In genomic region chr3:157294953-157295352, GRCh38 we compare ENCODE assay signal across 21 cellular contexts.
DNase-seq lines count a peak whose midpoint lies in the region; ATAC-seq and TF ChIP-seq lines count a peak whose summit lies in the region.
"Had no signal": no experiment of that assay in that cellular context is flagged by ENCODE, and none has a peak within 500 bp of the region (broad histone marks: within the 10 kb centered on the region; RNA-seq: fewer than 3 reads in every experiment).

No MANE protein-coding gene starts in this region.

- H3K18ac ChIP-seq in mesenchymal stem cell (ENCODE audit: low read depth in 1 of 2, low read length in 2 of 2) (no peak overlapping the region), H9 (ENCODE audit: insufficient read length, low read depth, low read length) (no peak overlapping the region)

- H3K9me3 ChIP-seq in mesenchymal stem cell (ENCODE audit: control insufficient read depth, low read length) (no peaks in the 10 kb centered on the region), skeletal muscle satellite cell (replicated peaks; ENCODE audit: low read length) (no peaks in the 10 kb centered on the region), H9 (ENCODE audit: control insufficient read depth, low read depth, low read length) (no peaks in the 10 kb centered on the region)
- H3K9me3 ChIP-seq: HAP-1, MG63, Peyer's patch had no signal

- H3K27me3 Mint-ChIP-seq in activated CD8-positive, alpha-beta T cell treated with anti-CD3 and anti-CD28 coated beads, Interleukin-2, amount 10 ng/mL, durations not matched to agents 7 days and 5 days (ENCODE audit: low read depth) = no peaks in the 10 kb centered on the region
- no peaks in the 10 kb centered on the region for H3K27me3 Mint-ChIP-seq in H9 (ENCODE audit: low read depth)
- H3K27me3 Mint-ChIP-seq: CD4-positive, alpha-beta T cell; IgD-negative memory B cell had no signal

- H3K79me2 ChIP-seq in H9 (ENCODE audit: insufficient read depth, low read length) = no peaks in the 10 kb centered on the region

- no peak overlapping the region for H3K14ac ChIP-seq in mesenchymal stem cell (ENCODE audit: low read length in 2 of 2)
- no peak overlapping the region for H3K14ac ChIP-seq in H9 (ENCODE audit: insufficient read depth, low read length)

- H3K4ac ChIP-seq in mesenchymal stem cell (ENCODE audit: low read depth in 1 of 2, low read length in 2 of 2) (no peak overlapping the region), H9 (ENCODE audit: low read depth, low read length) (no peak overlapping the region)

- H2AFZ ChIP-seq in mesenchymal stem cell (ENCODE audit: low read depth, low read length) (no peak overlapping the region), H9 (ENCODE audit: low read length) (no peak overlapping the region)

- no peak overlapping the region for H3K27ac Mint-ChIP-seq in activated CD8-positive, alpha-beta T cell treated with anti-CD3 and anti-CD28 coated beads, Interleukin-2, amount 10 ng/mL, durations not matched to agents 7 days and 5 days
- no peak overlapping the region for H3K27ac Mint-ChIP-seq in H9
- H3K27ac Mint-ChIP-seq: CD4-positive, alpha-beta T cell; IgD-negative memory B cell had no signal

- H2AK5ac ChIP-seq in mesenchymal stem cell (ENCODE audit: low read length, severe bottlenecking) (no peak overlapping the region), H9 (ENCODE audit: insufficient read length, low read length) (no peak overlapping the region)

- peak overlapping the region; percentile 66 for H2BK5ac ChIP-seq in mesenchymal stem cell (ENCODE audit: low read depth, low read length, poor library complexity, severe bottlenecking)
- no peak overlapping the region for H2BK5ac ChIP-seq in H9 (ENCODE audit: insufficient read length, low read length)

- CTCF ChIA-PET in activated CD8-positive, alpha-beta T cell treated with anti-CD3 and anti-CD28 coated beads, Interleukin-2, amount 10 ng/mL, durations not matched to agents 7 days and 5 days (lab: Charles Lee) = interaction anchor here (0.7 kb wide), 1 partner anchor 78 kb away, joined by 3 read pairs; no protein-coding TSS in a partner anchor

- H3K36me3 ChIP-seq in mesenchymal stem cell (ENCODE audit: control insufficient read depth in 1 of 2, insufficient read depth in 2 of 2, low read depth in 1 of 2, low read length in 2 of 2) (no peaks in the 10 kb centered on the region), skeletal muscle satellite cell (ENCODE audit: insufficient read depth, low read length) (no peaks in the 10 kb centered on the region)
- H3K36me3 ChIP-seq: HAP-1, MG63, Peyer's patch had no signal

- DNase-seq in DMS 273 (lab: John Stamatoyannopoulos, UW; ENCODE audit: unreplicated experiment) = peak; percentile 19
- DNase-seq in DMS 273 treated with DMSO at 0.1 percent for 48 hours (lab: John Stamatoyannopoulos, UW) = no peak
- DNase-seq in NCI-H69 (lab: John Stamatoyannopoulos, UW) = peak; percentile 69
- no peak for DNase-seq in mesenchymal stem cell
- DNase-seq in activated CD8-positive, alpha-beta T cell treated with anti-CD3 and anti-CD28 coated beads, Interleukin-2, amount 10 ng/mL, durations not matched to agents 7 days and 5 days = no peak
- no peak for DNase-seq in H9
- DNase-seq in SHP77 (lab: John Stamatoyannopoulos, UW) = no peak
- DNase-seq: CD4-positive, alpha-beta T cell; DMS79 treated with DMSO at 0.1 percent for 48 hours; Kasumi-1; MG63; NCI-H1092; NCI-H1436 treated with DMSO at 0.1 percent for 48 hours; NCI-H2029 treated with DMSO at 0.1 percent for 48 hours; NCI-H446 treated with DMSO at 0.1 percent for 48 hours; Peyer's patch had no signal

- H4K20me1 ChIP-seq in H9 (ENCODE audit: control insufficient read depth, insufficient read depth, insufficient read length) = no peaks in the 10 kb centered on the region

- H3T11ph ChIP-seq in H9 (ENCODE audit: low read length) = no peak overlapping the region

- no peaks in the 10 kb centered on the region for H3K9me3 Mint-ChIP-seq in activated CD8-positive, alpha-beta T cell treated with anti-CD3 and anti-CD28 coated beads, Interleukin-2, amount 10 ng/mL, durations not matched to agents 7 days and 5 days (ENCODE audit: insufficient read depth)
- H3K9me3 Mint-ChIP-seq in H9 = no peaks in the 10 kb centered on the region
- H3K9me3 Mint-ChIP-seq: CD4-positive, alpha-beta T cell; IgD-negative memory B cell had no signal

- no peak overlapping the region for H4K5ac ChIP-seq in H9 (ENCODE audit: insufficient read length, low read depth, low read length)

- H3K36me3 Mint-ChIP-seq in activated CD8-positive, alpha-beta T cell treated with anti-CD3 and anti-CD28 coated beads, Interleukin-2, amount 10 ng/mL, durations not matched to agents 7 days and 5 days (ENCODE audit: low read depth) = no peaks in the 10 kb centered on the region
- H3K36me3 Mint-ChIP-seq in H9 (ENCODE audit: insufficient read depth in 1 of 3, low read depth in 3 of 3) = no peaks in the 10 kb centered on the region

- ATAC-seq in activated CD8-positive, alpha-beta T cell treated with anti-CD3 and anti-CD28 coated beads, Interleukin-2, amount 10 ng/mL, durations not matched to agents 7 days and 5 days = no peak
- ATAC-seq: Right ventricle myocardium inferior had no signal

- H3K27me3 ChIP-seq in mesenchymal stem cell (ENCODE audit: control insufficient read depth in 1 of 2, insufficient read depth in 1 of 2, low read length in 2 of 2) = no peaks in the 10 kb centered on the region
- no peaks in the 10 kb centered on the region for H3K27me3 ChIP-seq in skeletal muscle satellite cell (ENCODE audit: control insufficient read depth, insufficient read depth, low read length)
- no peaks in the 10 kb centered on the region for H3K27me3 ChIP-seq in H9 (ENCODE audit: insufficient read depth, low read length)
- H3K27me3 ChIP-seq: MG63, Peyer's patch had no signal

- H3K79me1 ChIP-seq in mesenchymal stem cell (replicated peaks; ENCODE audit: low read length, poor library complexity, severe bottlenecking) = no peaks in the 10 kb centered on the region
- H3K79me1 ChIP-seq in H9 (ENCODE audit: insufficient read depth, low read depth, low read length, poor library complexity, severe bottlenecking) = no peaks in the 10 kb centered on the region

- H3K56ac ChIP-seq in H9 (ENCODE audit: insufficient read length, low read depth, low read length) = no peak overlapping the region

- H3K9ac ChIP-seq in mesenchymal stem cell (ENCODE audit: low read length) (peak overlapping the region; percentile 51), skeletal muscle satellite cell (ENCODE audit: low read depth, low read length) (peak overlapping the region; percentile 64), H9 (ENCODE audit: extremely low read depth, insufficient read length, low read length) (no peak overlapping the region)

- no peaks in the 10 kb centered on the region for H3K4me1 Mint-ChIP-seq in activated CD8-positive, alpha-beta T cell treated with anti-CD3 and anti-CD28 coated beads, Interleukin-2, amount 10 ng/mL, durations not matched to agents 7 days and 5 days (ENCODE audit: low read depth)
- peaks cover 15 to 16% of the 10 kb centered on the region in 2 experiments for H3K4me1 Mint-ChIP-seq in H9
- H3K4me1 Mint-ChIP-seq: IgD-negative memory B cell had no signal

- no peak overlapping the region for H2BK15ac ChIP-seq in mesenchymal stem cell (ENCODE audit: low read depth, poor library complexity, severe bottlenecking)
- H2BK15ac ChIP-seq in H9 (ENCODE audit: low read depth, low read length) = no peak overlapping the region

- H4K8ac ChIP-seq in mesenchymal stem cell (ENCODE audit: low read length) (no peak overlapping the region), H9 (replicated peaks; ENCODE audit: insufficient read length, low read depth, low read length) (no peak overlapping the region)

- POLR2A ChIA-PET in activated CD8-positive, alpha-beta T cell treated with anti-CD3 and anti-CD28 coated beads, Interleukin-2, amount 10 ng/mL, durations not matched to agents 7 days and 5 days (lab: Charles Lee) = no interaction called here

- H3K23ac ChIP-seq in mesenchymal stem cell (ENCODE audit: low read length in 2 of 2) = no peak overlapping the region
- no peak overlapping the region for H3K23ac ChIP-seq in H9 (ENCODE audit: insufficient read length, low read depth, low read length)

- H3K23me2 ChIP-seq in H9 (ENCODE audit: insufficient read length, low read depth, low read length, poor library complexity, severe bottlenecking) = no peaks in the 10 kb centered on the region

- H3K4me1 ChIP-seq in mesenchymal stem cell (ENCODE audit: control insufficient read depth, insufficient read depth, low read depth, low read length) (no peaks in the 10 kb centered on the region), skeletal muscle satellite cell (ENCODE audit: control insufficient read depth, insufficient read depth, low read length) (peaks cover 68% of the 10 kb centered on the region), H9 (ENCODE audit: insufficient read depth, low read length) (peaks cover 12% of the 10 kb centered on the region; the same call in 1 of the 2 replicates)
- H3K4me1 ChIP-seq: HAP-1, Peyer's patch had no signal

- H2BK20ac ChIP-seq in H9 (ENCODE audit: low read depth, low read length, poor library complexity, severe bottlenecking) = no peak overlapping the region

- peak overlapping the region; percentile 33 for H3K27ac ChIP-seq in mesenchymal stem cell (ENCODE audit: low read length, poor library complexity, severe bottlenecking)
- H3K27ac ChIP-seq in H9 (ENCODE audit: insufficient read length, low read depth, low read length) = no peak overlapping the region
- H3K27ac ChIP-seq: 22Rv1, Peyer's patch had no signal

- H3K4me2 ChIP-seq in mesenchymal stem cell (ENCODE audit: low read length, poor library complexity, severe bottlenecking) (no peak overlapping the region), skeletal muscle satellite cell (ENCODE audit: low read length) (peak overlapping the region; percentile 32), H9 (ENCODE audit: insufficient read depth, insufficient read length, low read length) (no peak overlapping the region)

- H2BK12ac ChIP-seq in mesenchymal stem cell (ENCODE audit: low read length in 2 of 2) (peak overlapping the region in 1 of 2 experiments; percentile 79), H9 (ENCODE audit: insufficient read length, low read depth, low read length) (no peak overlapping the region)

- H3K4me3 Mint-ChIP-seq in activated CD8-positive, alpha-beta T cell treated with anti-CD3 and anti-CD28 coated beads, Interleukin-2, amount 10 ng/mL, durations not matched to agents 7 days and 5 days = no peak overlapping the region
- no peak overlapping the region for H3K4me3 Mint-ChIP-seq in H9
- H3K4me3 Mint-ChIP-seq: CD4-positive, alpha-beta T cell; IgD-negative memory B cell had no signal

- H2BK120ac ChIP-seq in mesenchymal stem cell (ENCODE audit: low read depth, low read length) = no peak overlapping the region
- H2BK120ac ChIP-seq in H9 (ENCODE audit: low read depth, low read length, poor library complexity, severe bottlenecking) = no peak overlapping the region

- H4K91ac ChIP-seq in mesenchymal stem cell (ENCODE audit: low read length) (no peak overlapping the region), H9 (ENCODE audit: insufficient read length, low read depth, low read length) (no peak overlapping the region)

- no peak for TF ChIP-seq CTCF in H9 (conservative IDR thresholded peaks at IDR 0.05)

- no peak overlapping the region for H3K4me3 ChIP-seq in mesenchymal stem cell (ENCODE audit: insufficient read depth in 1 of 2, low read depth in 1 of 2, low read length in 2 of 2)
- H3K4me3 ChIP-seq in skeletal muscle satellite cell (ENCODE audit: low read length) = no peak overlapping the region
- H3K4me3 ChIP-seq: HAP-1, MG63, Peyer's patch had no signal

Comparison
In these comparisons a context has a peak if more than half of its experiments do, and no peak if none do; other contexts are left out.
1. DNase-seq: peak in DMS 273 (single experiment) and NCI-H69 (single experiment); none in DMS 273 treated with DMSO at 0.1 percent for 48 hours (single experiment), mesenchymal stem cell (single experiment), activated CD8-positive, alpha-beta T cell treated with anti-CD3 and anti-CD28 coated beads, Interleukin-2, amount 10 ng/mL, durations not matched to agents 7 days and 5 days (single experiment), H9 (single experiment) and SHP77 (0 of 2).